In the genomic region with DNA sequence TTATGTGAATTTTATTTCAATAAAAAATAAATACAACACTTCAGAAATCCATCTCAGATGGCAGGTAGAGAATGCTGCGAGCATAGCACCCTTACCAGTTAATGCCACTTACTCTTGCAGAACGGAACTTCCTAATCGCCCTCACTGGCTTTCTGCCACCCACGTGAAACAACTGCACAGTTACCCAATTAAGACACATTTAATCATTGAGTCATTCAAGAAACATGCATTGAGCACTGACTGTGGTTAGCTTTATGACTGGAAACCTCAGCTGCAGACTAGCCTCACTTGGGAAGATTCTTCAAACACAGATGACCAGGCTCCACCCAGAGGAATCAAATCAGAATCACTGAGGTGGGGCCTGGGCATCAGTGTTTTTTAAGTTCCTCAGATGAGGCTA, we compare ENCODE assay signal across 8 cellular contexts. TPM values are rescaled to one million over a fixed set of nuclear protein-coding genes. Genes with fewer than 3 reads are reported as not detected.
DNase-seq lines count a peak whose midpoint lies in the region; ATAC-seq and TF ChIP-seq lines count a peak whose summit lies in the region.

No MANE protein-coding gene starts in this region.

- DNase-seq in AG08395 (ENCODE audit: low spot score) (peak; percentile 94), NCI-H1105 (lab: John Stamatoyannopoulos, UW) (peak; percentile 15), brain microvascular endothelial cell (peak; percentile 95), renal cortical epithelial cell (ENCODE audit: low read depth) (peak; percentile 100), DMS153 treated with DMSO at 0.1 percent for 48 hours (lab: John Stamatoyannopoulos, UW; ENCODE audit: unreplicated experiment) (no peak), ecto neural progenitor cell (ENCODE audit: low spot score) (no peak), hypothalamus (lab: John Stamatoyannopoulos, UW) (no peak)

- in situ Hi-C loops in brain microvascular endothelial cell (cut with HindIII; ENCODE audit: low pct_ligation_motif_present, low sequenced_read_pairs): loop anchor here (25.0 kb wide), 1 partner anchor 94 kb away; no protein-coding TSS in a partner anchor

- no peaks in the 10 kb centered on the region for H3K27me3 ChIP-seq in brain microvascular endothelial cell (replicated peaks)

- H3K4me3 ChIP-seq in brain microvascular endothelial cell (ENCODE audit: low read depth, low read length): no peak overlapping the region

- no peaks in the 10 kb centered on the region for H3K36me3 ChIP-seq in brain microvascular endothelial cell (replicated peaks)

- TF ChIP-seq CTCF in brain microvascular endothelial cell (IDR thresholded peaks at IDR 0.05; ENCODE audit: low read depth, low read length, missing control alignments): no peak

- peak overlapping the region; percentile 66 for H3K27ac ChIP-seq in brain microvascular endothelial cell

- peak; percentile 71 for ATAC-seq in GM19452 (IDR thresholded peaks at IDR 0.05; ENCODE audit: unreplicated experiment)

RNA-seq across cellular contexts. Expression of gene MFGE8, which starts 5.6 kb away (rescaled TPM):
- total RNA-seq in renal cortical epithelial cell: 66.0 and 71.6 TPM in 2 replicates

RNA-seq across cellular contexts. Expression of gene HAPLN3, which starts 23.4 kb away (rescaled TPM):
- total RNA-seq in renal cortical epithelial cell: 4.7 and 6.6 TPM in 2 replicates

Comparison
In these comparisons a context has a peak if more than half of its experiments do, and no peak if none do; other contexts are left out.
1. DNase-seq: peak in AG08395 (single experiment), NCI-H1105 (single experiment), brain microvascular endothelial cell (single experiment) and renal cortical epithelial cell (single experiment); none in DMS153 treated with DMSO at 0.1 percent for 48 hours (single experiment), ecto neural progenitor cell (single experiment) and hypothalamus (0 of 51).